In genomic region chr10:114837690-114838089, GRCh38 we compare ENCODE assay signal across 10 cellular contexts.
"Had no signal": no experiment of that assay in that cellular context is flagged by ENCODE, and none has a peak within 500 bp of the region (broad histone marks: within the 10 kb centered on the region; RNA-seq: fewer than 3 reads in every experiment).

No MANE protein-coding gene starts in this region.

- H3K4me3 Mint-ChIP-seq: GM23338, H9, HFFc6 had no signal

- H3K4me3 ChIP-seq: GM23248, GM23338, HAP-1 had no signal

- DNase-seq: GM23248, GOT3, H7, H9, HCEC 1CT, HFFc6 had no signal

- FAIRE-seq: H54 had no signal

- H3K27ac ChIP-seq: GM23248 had no signal

- H3K27ac Mint-ChIP-seq: GM23338, H9, HFFc6 had no signal

- H3K4me1 ChIP-seq: HAP-1 had no signal

- H3K9me3 Mint-ChIP-seq: GM23338, HFFc6 had no signal

- H3K4me2 ChIP-seq: GM23338 had no signal

- H3K9ac ChIP-seq: GM23248 had no signal

- H3K4me1 Mint-ChIP-seq: GM23338, H9 had no signal

- H2AFZ ChIP-seq: GM23248, GM23338 had no signal

- H3K9me3 ChIP-seq: HAP-1 had no signal

- ATAC-seq: GM23338, HCT116 had no signal
